11 cellular contexts compared by ENCODE assay signal in the genomic region with DNA sequence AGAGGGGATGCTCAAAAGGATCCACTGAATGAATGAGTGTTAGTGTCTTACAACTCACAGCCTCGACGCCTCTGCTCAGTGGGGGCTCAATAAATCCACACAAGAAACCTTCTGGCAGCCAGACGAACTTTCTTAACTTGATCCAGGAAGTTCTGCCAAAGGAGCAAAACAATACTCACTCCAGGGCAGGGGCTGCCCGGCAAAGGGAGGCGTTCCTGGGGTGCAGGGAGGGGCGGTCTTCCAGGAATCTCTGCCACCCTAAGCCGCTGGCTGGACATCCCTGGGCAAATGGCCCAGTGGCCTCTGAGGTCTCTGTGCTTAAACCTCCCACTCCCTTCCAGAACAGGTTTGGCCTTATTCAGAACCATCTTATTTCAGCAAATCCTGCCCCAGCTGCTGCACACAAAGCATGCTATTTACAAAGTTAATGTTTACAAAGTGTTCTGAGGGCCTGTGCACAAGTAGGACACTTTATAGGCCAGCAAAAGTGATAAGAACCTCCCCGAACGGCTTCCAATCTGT. TPM values are rescaled to one million over a fixed set of nuclear protein-coding genes. Genes with fewer than 3 reads are reported as not detected.
DNase-seq lines count a peak whose midpoint lies in the region; ATAC-seq, FAIRE-seq and TF ChIP-seq lines count a peak whose summit lies in the region.
"Had no signal": no experiment of that assay in that cellular context is flagged by ENCODE, and none has a peak within 500 bp of the region (broad histone marks: within the 10 kb centered on the region; RNA-seq: fewer than 3 reads in every experiment).

No MANE protein-coding gene starts in this region.

- no peak overlapping the region for H3K27ac ChIP-seq in GM23338 (ENCODE audit: low read depth)
- peak overlapping the region; percentile 36; the same call in 1 of the 3 replicates for H3K27ac ChIP-seq in K562 (ENCODE audit: extremely low read depth, low read depth, low read length)
- H3K27ac ChIP-seq in liver (ENCODE audit: low read depth in 1 of 2, low read length in 2 of 2): no peak overlapping the region
- H3K27ac ChIP-seq in smooth muscle cell (ENCODE audit: low read depth): peak overlapping the region; percentile 86
- H3K27ac ChIP-seq in SJCRH30: no peak overlapping the region

- no peak overlapping the region for H3K4me3 Mint-ChIP-seq in GM23338

- ATAC-seq in GM23338 (no peak), K562 (no peak; the same call in 2 of the 3 replicates), GM18505 (IDR thresholded peaks at IDR 0.05; ENCODE audit: unreplicated experiment) (no peak), HG02938 (IDR thresholded peaks at IDR 0.05; ENCODE audit: unreplicated experiment) (no peak)

- in situ Hi-C loops in K562 (cut with MboI): no loop called here

- no peak overlapping the region for H3K27ac Mint-ChIP-seq in GM23338

- no peaks in the 10 kb centered on the region for H3F3A ChIP-seq in GM23338 (replicated peaks; ENCODE audit: low read depth)
- peaks cover 18% of the 10 kb centered on the region for H3F3A ChIP-seq in smooth muscle cell (ENCODE audit: low read depth)

- no peaks in the 10 kb centered on the region for H3K9me1 ChIP-seq in K562 (ENCODE audit: control insufficient read depth, insufficient read depth, low read length)

- 47% methylated on average over 9 of the region's 9 CpGs for WGBS in K562 (ENCODE audit: insufficient coverage, low coverage, missing lambda C conversion rate)
- 38% methylated on average over 9 of the region's 9 CpGs for WGBS in liver
- 26% methylated on average over 9 of the region's 9 CpGs for WGBS in smooth muscle cell (ENCODE audit: low lambda C conversion rate)

- no peak for TF ChIP-seq POLR2A in K562 (conservative IDR thresholded peaks at IDR 0.05)
- TF ChIP-seq POLR2A in GM18505 (IDR thresholded peaks at IDR 0.05; ENCODE audit: borderline replicate concordance, extremely low read depth, insufficient read depth, insufficient read length): no peak

- POLR2A ChIA-PET in K562 (lab: Yijun Ruan, JAX): no interaction called here

- H2AFZ ChIP-seq in GM23338 (peak overlapping the region; percentile 72), K562 (ENCODE audit: low read depth, low read length) (peak overlapping the region; percentile 86), smooth muscle cell (ENCODE audit: low read depth) (no peak overlapping the region)

- TF ChIP-seq EP300 in K562 (IDR thresholded peaks at IDR 0.05; ENCODE audit: low read length): no peak

- H3K27me3 Mint-ChIP-seq in GM23338 (ENCODE audit: insufficient read depth, low read depth, poor library complexity): peaks cover 6% of the 10 kb centered on the region

- H3K4me2 ChIP-seq in GM23338 (no peak overlapping the region), K562 (ENCODE audit: insufficient read depth, low read length) (no peak overlapping the region), smooth muscle cell (peak overlapping the region; percentile 55)

- H4K20me1 ChIP-seq in GM23338 (replicated peaks; ENCODE audit: insufficient read depth): no peaks in the 10 kb centered on the region
- H4K20me1 ChIP-seq in K562 (replicated peaks; ENCODE audit: control insufficient read depth, insufficient read depth, low read length): no peaks in the 10 kb centered on the region
- H4K20me1 ChIP-seq in smooth muscle cell (ENCODE audit: low read depth): no peaks in the 10 kb centered on the region

- intact Hi-C loops in K562 (cut with micrococcal nuclease): loop anchor here (10.0 kb wide), 1 partner anchor 597 kb away; no protein-coding TSS in a partner anchor

- H3K9ac ChIP-seq in K562 (ENCODE audit: insufficient read depth in 1 of 2, low read depth in 2 of 2, low read length in 2 of 2) (peak overlapping the region in 1 of 2 experiments; percentile 69; a peak in 1 of 4 replicates), liver (ENCODE audit: low read depth in 1 of 2, low read length in 2 of 2) (peak overlapping the region in 1 of 2 donors; percentile 7), smooth muscle cell (ENCODE audit: low read depth) (peak overlapping the region; percentile 19)

- DNase-seq in GM23338 (ENCODE audit: low spot score): no peak
- no peak for DNase-seq in K562 (ENCODE audit: extremely low read depth in 1 of 4, low spot score in 3 of 4)
- no peak for DNase-seq in smooth muscle cell (lab: John Stamatoyannopoulos, UW; ENCODE audit: unreplicated experiment)
- no peak for DNase-seq in NCI-H748 treated with DMSO at 0.1 percent for 48 hours (lab: John Stamatoyannopoulos, UW)
- no peak for DNase-seq in SJCRH30
- DNase-seq: activated CD4-positive, alpha-beta T cell treated with anti-CD3 and anti-CD28 coated beads for 48 hours; NCI-H82 had no signal

- H3K27me3 ChIP-seq in GM23338 (ENCODE audit: insufficient read depth): no peaks in the 10 kb centered on the region
- H3K27me3 ChIP-seq in K562 (ENCODE audit: control insufficient read depth in 2 of 2, insufficient read depth in 2 of 2, low read length in 2 of 2): no peaks in the 10 kb centered on the region
- no peaks in the 10 kb centered on the region for H3K27me3 ChIP-seq in liver (ENCODE audit: control insufficient read depth in 4 of 4, insufficient read depth in 4 of 4, low read length in 3 of 4)
- H3K27me3 ChIP-seq in smooth muscle cell (ENCODE audit: low read depth): no peaks in the 10 kb centered on the region
- H3K27me3 ChIP-seq in SJCRH30: no peaks in the 10 kb centered on the region

- no peaks in the 10 kb centered on the region; the same call in 2 of the 3 replicates for H3K4me1 Mint-ChIP-seq in GM23338

- no peak overlapping the region for H3K4me3 ChIP-seq in GM23338
- no peak overlapping the region for H3K4me3 ChIP-seq in K562
- no peak overlapping the region for H3K4me3 ChIP-seq in liver (ENCODE audit: low read depth in 1 of 3, low read length in 3 of 3)
- H3K4me3 ChIP-seq in smooth muscle cell: no peak overlapping the region
- no peak overlapping the region for H3K4me3 ChIP-seq in SJCRH30

- TF ChIP-seq RAD21 in K562 (CRISPR knock-in tag; conservative IDR thresholded peaks at IDR 0.05 in 1 of 2, IDR thresholded peaks at IDR 0.05 in 1 of 2) (no peak), liver (IDR thresholded peaks at IDR 0.05) (peak; percentile 12 to 46)

- no peaks in the 10 kb centered on the region for H3K36me3 ChIP-seq in GM23338 (ENCODE audit: insufficient read depth)
- H3K36me3 ChIP-seq in K562 (ENCODE audit: control insufficient read depth, insufficient read depth, low read length): no peaks in the 10 kb centered on the region
- no peaks in the 10 kb centered on the region for H3K36me3 ChIP-seq in liver (ENCODE audit: control insufficient read depth in 4 of 4, insufficient read depth in 3 of 4, low read depth in 1 of 4, low read length in 3 of 4)
- no peaks in the 10 kb centered on the region for H3K36me3 ChIP-seq in smooth muscle cell (ENCODE audit: low read depth)
- no peaks in the 10 kb centered on the region for H3K36me3 ChIP-seq in SJCRH30

- TF ChIP-seq CTCF in GM23338 (conservative IDR thresholded peaks at IDR 0.05; ENCODE audit: low read depth in 2 of 2): no peak
- TF ChIP-seq CTCF in K562 (IDR thresholded peaks at IDR 0.05 in 2 of 3, conservative IDR thresholded peaks at IDR 0.05 in 1 of 3; ENCODE audit: insufficient read depth in 2 of 3, low read depth in 1 of 3, low read length in 3 of 3): no peak
- no peak for TF ChIP-seq CTCF in liver (IDR thresholded peaks at IDR 0.05; ENCODE audit: low read depth, low read length, missing input control)
- TF ChIP-seq CTCF in smooth muscle cell (IDR thresholded peaks at IDR 0.05; ENCODE audit: borderline replicate concordance, insufficient read depth, poor library complexity, severe bottlenecking): no peak

- H3K79me2 ChIP-seq in GM23338 (replicated peaks; ENCODE audit: insufficient read depth) (no peaks in the 10 kb centered on the region), K562 (ENCODE audit: control insufficient read depth, insufficient read depth, low read length) (no peaks in the 10 kb centered on the region), smooth muscle cell (ENCODE audit: low read depth) (no peaks in the 10 kb centered on the region)

- H3K9me2 ChIP-seq in GM23338 (ENCODE audit: insufficient read depth): peaks cover 15% of the 10 kb centered on the region

- no peaks in the 10 kb centered on the region; the same call in 1 of the 3 replicates for H3K9me3 Mint-ChIP-seq in GM23338

- H3K36me3 Mint-ChIP-seq in GM23338 (ENCODE audit: low read depth): no peaks in the 10 kb centered on the region; the same call in 2 of the 3 replicates

- CTCF ChIA-PET in K562 (lab: Yijun Ruan, JAX; ENCODE audit: low intra/inter-chr PET ratio): no interaction called here

- H3K4me1 ChIP-seq in GM23338 (ENCODE audit: insufficient read depth) (no peaks in the 10 kb centered on the region), K562 (replicated peaks in 1 of 2; ENCODE audit: control insufficient read depth in 2 of 2, insufficient read depth in 2 of 2, low read length in 2 of 2) (peaks cover 14 to 18% of the 10 kb centered on the region in 2 experiments), liver (ENCODE audit: control insufficient read depth in 4 of 4, insufficient read depth in 4 of 4, low read length in 3 of 4) (peaks cover 4 to 10% (median 8%) of the 10 kb centered on the region in 4 donors), smooth muscle cell (ENCODE audit: low read depth) (peaks cover 5% of the 10 kb centered on the region), SJCRH30 (no peaks in the 10 kb centered on the region)

- no TSS peak for BruUV-seq in K562 (replicated peaks; lab: Mats Ljungman, UMichigan)

- FAIRE-seq in K562 (lab: Jason Lieb, UNC): no peak
- FAIRE-seq: colon had no signal

- H3K9me3 ChIP-seq in K562 (replicated peaks; ENCODE audit: control insufficient read depth, insufficient read depth, low read depth, low read length): no peaks in the 10 kb centered on the region
- H3K9me3 ChIP-seq in liver (ENCODE audit: control insufficient read depth in 4 of 4, low read length in 3 of 4): no peaks in the 10 kb centered on the region
- no peaks in the 10 kb centered on the region for H3K9me3 ChIP-seq in smooth muscle cell (replicated peaks; ENCODE audit: low read depth)
- H3K9me3 ChIP-seq in SJCRH30 (replicated peaks): no peaks in the 10 kb centered on the region

RNA-seq across cellular contexts. Expression of gene MAP1LC3B2, which starts 33.0 kb away (rescaled TPM):
- 0.54 and 1.3 TPM in 2 replicates for total RNA-seq in GM23338 (2014; rRNA removed; shearing (Covaris generic))
- 6.7 and 9.4 TPM in 2 replicates for polyA plus RNA-seq in GM23338 (2016; fragmentation: Nextera tagmentation; extraction: Ambion mirVana)
- total RNA-seq in K562 (2011; cell fraction: chromatin; rRNA removed; ENCODE audit: low replicate concordance): 2.1 and 3.8 TPM in 2 replicates
- 1.3 and 1.7 TPM in 2 replicates for total RNA-seq in K562 (2011; cell fraction: nucleolus; rRNA removed)
- total RNA-seq in K562 (2011; cell fraction: nucleoplasm; rRNA removed): 2.2 and 4.4 TPM in 2 replicates
- not detected in 2 replicates for total RNA-seq in K562 (2014; rRNA removed)
- 0.76 and 0.96 TPM in 2 replicates for total RNA-seq in K562 (2014; rRNA removed; fragmentation: Illumina TruSeq; extraction: Trizol)
- total RNA-seq in K562 (2015; rRNA removed; fragmentation: Illumina TruSeq; extraction: Trizol): 0.53 TPM in 1 of 2 replicates, not detected in the other
- total RNA-seq in K562 (2021): 1.7 and 2.0 TPM in 2 replicates
- polyA plus RNA-seq in K562 (2011; rRNA removed): 2.8 and 4.0 TPM in 2 replicates
- polyA plus RNA-seq in K562 (2011; cell fraction: cytosol; rRNA removed): 0.18 and 0.71 TPM in 2 replicates
- 2.7 and 4.3 TPM in 2 replicates for polyA plus RNA-seq in K562 (2011; cell fraction: nucleus; rRNA removed)
- polyA plus RNA-seq in K562 (2012): 2.8 and 6.9 TPM in 2 replicates
- polyA plus RNA-seq in K562 (2014; fragmentation: Illumina TruSeq; extraction: Trizol): 0.80 and 1.5 TPM in 2 replicates
- polyA plus RNA-seq in K562 (2014; fragmentation: Nextera tagmentation; extraction: Ambion mirVana): under 1 TPM; 0.55 to 0.63 TPM
- polyA plus RNA-seq in K562 (2014; rRNA removed): 0.53 and 1.4 TPM in 2 replicates
- 1.8 and 2.2 TPM in 2 replicates for polyA minus RNA-seq in K562 (2011; rRNA and poly(A)+ RNA removed)
- not detected in 2 replicates for polyA minus RNA-seq in K562 (2011; cell fraction: cytosol; rRNA and poly(A)+ RNA removed)
- polyA minus RNA-seq in K562 (2011; cell fraction: nucleus; rRNA and poly(A)+ RNA removed): not detected in 2 replicates
- not detected for total RNA-seq in liver
- 1 to 10 TPM; 1.3 to 7.7 TPM for polyA plus RNA-seq in liver
- 0.31 and 2.5 TPM in 2 replicates for total RNA-seq in smooth muscle cell
- polyA plus RNA-seq in smooth muscle cell: 3.9 and 4.2 TPM in 2 replicates
- not detected in 2 replicates for total RNA-seq in SJCRH30 (2014; rRNA removed; shearing (Covaris generic))

Comparison
In these comparisons a context has a peak if more than half of its experiments do, and no peak if none do; other contexts are left out.
1. H3K27ac ChIP-seq: peak in K562 (single experiment) and smooth muscle cell (single experiment); none in GM23338 (single experiment), liver (0 of 2) and SJCRH30 (single experiment).